ENCODE assay signal across 27 cellular contexts in genomic region chr17:47791025-47791424, GRCh38. TPM values are rescaled to one million over a fixed set of nuclear protein-coding genes. Genes with fewer than 3 reads are reported as not detected.
DNase-seq lines count a peak whose midpoint lies in the region; ATAC-seq and TF ChIP-seq lines count a peak whose summit lies in the region.
"Had no signal": no experiment of that assay in that cellular context is flagged by ENCODE, and none has a peak within 500 bp of the region (broad histone marks: within the 10 kb centered on the region; RNA-seq: fewer than 3 reads in every experiment).

No MANE protein-coding gene starts in this region.

- H3K27ac ChIP-seq in endodermal cell (ENCODE audit: low read depth, low read length) = no peak overlapping the region
- H3K27ac ChIP-seq: adrenal gland, gastrocnemius medialis, hepatocyte, left lung had no signal

- no peak for DNase-seq in activated CD4-positive, alpha-beta T cell treated with anti-CD3 and anti-CD28 coated beads for 36 hours
- DNase-seq in activated CD4-positive, alpha-beta T cell treated with anti-CD3 and anti-CD28 coated beads, Interleukin-2, amount 50 U/mL, for 1 hour = no peak
- DNase-seq in D341Med (ENCODE audit: low spot score) (peak; percentile 25), endodermal cell (peak; percentile 36), nephron progenitor cell (no peak), cerebellar cortex (ENCODE audit: low spot score) (no peak), T-helper 9 cell (no peak)
- DNase-seq: activated CD8-positive, alpha-beta memory T cell treated with anti-CD3 and anti-CD28 coated beads, Interleukin-2, amount 50 U/mL, for 4 hours; activated gamma-delta T cell; DND-41; effector memory CD4-positive, alpha-beta T cell; gastrocnemius medialis; Karpas-422; left lung; MV-4-11; NCI-H524; SIG-M5; sigmoid colon; SW 1271 had no signal

- H3K4me3 Mint-ChIP-seq in activated CD4-positive, alpha-beta T cell treated with anti-CD3 and anti-CD28 coated beads for 36 hours = no peak overlapping the region
- H3K4me3 Mint-ChIP-seq in endodermal cell (no peak overlapping the region), nephron progenitor cell (peak overlapping the region; percentile 44)

- ATAC-seq in activated CD4-positive, alpha-beta T cell treated with anti-CD3 and anti-CD28 coated beads for 36 hours = peak; percentile 19
- ATAC-seq in HG03442 (IDR thresholded peaks at IDR 0.05; ENCODE audit: unreplicated experiment) = no peak
- ATAC-seq: gastrocnemius medialis had no signal

- H3K36me3 Mint-ChIP-seq in activated CD4-positive, alpha-beta T cell treated with anti-CD3 and anti-CD28 coated beads for 36 hours (ENCODE audit: low read depth) = no peaks in the 10 kb centered on the region
- H3K36me3 Mint-ChIP-seq in endodermal cell (ENCODE audit: low read depth) (no peaks in the 10 kb centered on the region), nephron progenitor cell (ENCODE audit: low read depth) (no peaks in the 10 kb centered on the region)

- no peak overlapping the region for H3K27ac Mint-ChIP-seq in activated CD4-positive, alpha-beta T cell treated with anti-CD3 and anti-CD28 coated beads for 36 hours
- H3K27ac Mint-ChIP-seq in endodermal cell = no peak overlapping the region
- no peak overlapping the region for H3K27ac Mint-ChIP-seq in nephron progenitor cell
- H3K27ac Mint-ChIP-seq: progenitor cell of endocrine pancreas had no signal

- H3K9me3 Mint-ChIP-seq in activated CD4-positive, alpha-beta T cell treated with anti-CD3 and anti-CD28 coated beads for 36 hours (ENCODE audit: low read depth) = no peaks in the 10 kb centered on the region
- H3K9me3 Mint-ChIP-seq in endodermal cell = no peaks in the 10 kb centered on the region
- no peaks in the 10 kb centered on the region for H3K9me3 Mint-ChIP-seq in nephron progenitor cell

- intact Hi-C loops in activated CD4-positive, alpha-beta T cell treated with anti-CD3 and anti-CD28 coated beads for 36 hours (cut with DNase I, micrococcal nuclease) = loop anchor here (5.0 kb wide), 2 partner anchors 34 to 49 kb away; no protein-coding TSS in a partner anchor

- no peaks in the 10 kb centered on the region for H3K36me3 ChIP-seq in endodermal cell (ENCODE audit: control insufficient read depth, insufficient read depth, low read length)
- H3K36me3 ChIP-seq: adrenal gland, gastrocnemius medialis, left lung, sigmoid colon, tibial nerve had no signal

- no peak overlapping the region for H3K9ac ChIP-seq in endodermal cell (ENCODE audit: extremely low read depth, low read length, poor library complexity, severe bottlenecking)

- H3K4me3 ChIP-seq in endodermal cell (ENCODE audit: low read length) = no peak overlapping the region
- H3K4me3 ChIP-seq: adrenal gland, hepatocyte, left lung had no signal

- CTCF ChIA-PET in activated CD4-positive, alpha-beta T cell treated with anti-CD3 and anti-CD28 coated beads for 36 hours (lab: Charles Lee) = interaction anchor here (0.7 to 2.2 kb wide), 9 partner anchors 11 to 723 kb away, joined by 3 to 8 read pairs (median 5); partner anchors contain the start of genes LRRC46 and MRPL10

- H3K9me3 ChIP-seq in endodermal cell (ENCODE audit: control insufficient read depth, low read length) = no peaks in the 10 kb centered on the region
- H3K9me3 ChIP-seq: adrenal gland, gastrocnemius medialis, left lung, sigmoid colon, tibial nerve had no signal

- peaks cover 10% of the 10 kb centered on the region for H3K4me1 Mint-ChIP-seq in activated CD4-positive, alpha-beta T cell treated with anti-CD3 and anti-CD28 coated beads for 36 hours
- H3K4me1 Mint-ChIP-seq in endodermal cell = peaks cover 2% of the 10 kb centered on the region
- no peaks in the 10 kb centered on the region for H3K4me1 Mint-ChIP-seq in nephron progenitor cell

- POLR2A ChIA-PET in activated CD4-positive, alpha-beta T cell treated with anti-CD3 and anti-CD28 coated beads for 36 hours (lab: Charles Lee) = interaction anchor here (0.7 kb wide), 1 partner anchor 1567 kb away, joined by 8 read pairs; no protein-coding TSS in a partner anchor

- peaks cover 100% of the 10 kb centered on the region for H3K27me3 ChIP-seq in endodermal cell (ENCODE audit: control insufficient read depth, insufficient read depth, low read length, poor library complexity, severe bottlenecking)

- 33% methylated on average over 1 of the region's 3 CpGs; no CpG with 5 or more reads in 1 of the 2 experiments for WGBS in endodermal cell (ENCODE audit: insufficient coverage in 1 of 2, insufficient read length in 1 of 2), 2 experiments

- no peak for TF ChIP-seq CTCF in endodermal cell (conservative IDR thresholded peaks at IDR 0.05)
- TF ChIP-seq CTCF in nephron progenitor cell (IDR thresholded peaks at IDR 0.05) = no peak

- no peaks in the 10 kb centered on the region for H3K4me1 ChIP-seq in endodermal cell (ENCODE audit: control insufficient read depth, insufficient read depth, low read length)

- peaks cover 47% of the 10 kb centered on the region for H3K27me3 Mint-ChIP-seq in activated CD4-positive, alpha-beta T cell treated with anti-CD3 and anti-CD28 coated beads for 36 hours
- H3K27me3 Mint-ChIP-seq in endodermal cell (ENCODE audit: insufficient read depth) (peaks cover 87% of the 10 kb centered on the region), nephron progenitor cell (ENCODE audit: low read depth, poor library complexity) (peaks cover 100% of the 10 kb centered on the region)

RNA-seq across cellular contexts. Expression of gene OSBPL7, which starts 30.6 kb away (rescaled TPM):
- 10 to 100 TPM; 12.8 to 12.9 TPM for total RNA-seq in activated CD4-positive, alpha-beta T cell treated with anti-CD3 and anti-CD28 coated beads for 36 hours
- 10 to 100 TPM; 11.4 to 15.5 TPM for total RNA-seq in endodermal cell
- polyA plus RNA-seq in endodermal cell (2013, experiment 1 of 2) = 15.6 TPM
- polyA plus RNA-seq in endodermal cell (2013, experiment 2 of 2) = 11.0 TPM

RNA-seq across cellular contexts. Expression of gene MRPL10, which starts 40.3 kb away (rescaled TPM):
- total RNA-seq in activated CD4-positive, alpha-beta T cell treated with anti-CD3 and anti-CD28 coated beads for 36 hours = 10 to 100 TPM; 66.9 to 70.9 TPM
- 10 to 100 TPM; 56.3 to 65.3 TPM for total RNA-seq in endodermal cell
- 85.0 TPM for polyA plus RNA-seq in endodermal cell (2013, experiment 1 of 2)
- polyA plus RNA-seq in endodermal cell (2013, experiment 2 of 2) = 67.6 TPM

RNA-seq across cellular contexts. Expression of gene LRRC46, which starts 40.4 kb away (rescaled TPM):
- under 1 TPM; 0.46 to 0.82 TPM for total RNA-seq in activated CD4-positive, alpha-beta T cell treated with anti-CD3 and anti-CD28 coated beads for 36 hours
- total RNA-seq in endodermal cell = under 1 TPM; 0.73 to 0.82 TPM
- 1.2 TPM for polyA plus RNA-seq in endodermal cell (2013, experiment 1 of 2)
- polyA plus RNA-seq in endodermal cell (2013, experiment 2 of 2) = 1.5 TPM
- total RNA-seq: hepatocyte, mononuclear cell had no signal

RNA-seq across cellular contexts. Expression of gene SCRN2, which starts 50.0 kb away (rescaled TPM):
- total RNA-seq in activated CD4-positive, alpha-beta T cell treated with anti-CD3 and anti-CD28 coated beads for 36 hours = 10 to 100 TPM; 21.5 to 25.2 TPM
- total RNA-seq in endodermal cell = 10 to 100 TPM; 54.5 to 71.9 TPM
- polyA plus RNA-seq in endodermal cell (2013, experiment 1 of 2) = 50.1 TPM
- 44.5 TPM for polyA plus RNA-seq in endodermal cell (2013, experiment 2 of 2)

RNA-seq across cellular contexts. Expression of gene TBX21, which starts 58.0 kb away (rescaled TPM):
- 10 to 100 TPM; 73.4 to 76.8 TPM for total RNA-seq in activated CD4-positive, alpha-beta T cell treated with anti-CD3 and anti-CD28 coated beads for 36 hours
- total RNA-seq in endodermal cell = not detected
- not detected for polyA plus RNA-seq in endodermal cell (2013, experiment 1 of 2)
- not detected for polyA plus RNA-seq in endodermal cell (2013, experiment 2 of 2)
- total RNA-seq: A172, esophagus mucosa, hepatocyte, progenitor cell of endocrine pancreas had no signal
- polyA plus RNA-seq: hepatocyte had no signal

Comparison
In these comparisons a context has a peak if more than half of its experiments do, and no peak if none do; other contexts are left out.
1. DNase-seq: peak in D341Med (single experiment) and endodermal cell (single experiment); none in activated CD4-positive, alpha-beta T cell treated with anti-CD3 and anti-CD28 coated beads for 36 hours (single experiment), activated CD4-positive, alpha-beta T cell treated with anti-CD3 and anti-CD28 coated beads, Interleukin-2, amount 50 U/mL, for 1 hour (single experiment), nephron progenitor cell (single experiment), cerebellar cortex (single experiment) and T-helper 9 cell (single experiment).